20 cellular contexts compared by ENCODE assay signal in the genomic region with DNA sequence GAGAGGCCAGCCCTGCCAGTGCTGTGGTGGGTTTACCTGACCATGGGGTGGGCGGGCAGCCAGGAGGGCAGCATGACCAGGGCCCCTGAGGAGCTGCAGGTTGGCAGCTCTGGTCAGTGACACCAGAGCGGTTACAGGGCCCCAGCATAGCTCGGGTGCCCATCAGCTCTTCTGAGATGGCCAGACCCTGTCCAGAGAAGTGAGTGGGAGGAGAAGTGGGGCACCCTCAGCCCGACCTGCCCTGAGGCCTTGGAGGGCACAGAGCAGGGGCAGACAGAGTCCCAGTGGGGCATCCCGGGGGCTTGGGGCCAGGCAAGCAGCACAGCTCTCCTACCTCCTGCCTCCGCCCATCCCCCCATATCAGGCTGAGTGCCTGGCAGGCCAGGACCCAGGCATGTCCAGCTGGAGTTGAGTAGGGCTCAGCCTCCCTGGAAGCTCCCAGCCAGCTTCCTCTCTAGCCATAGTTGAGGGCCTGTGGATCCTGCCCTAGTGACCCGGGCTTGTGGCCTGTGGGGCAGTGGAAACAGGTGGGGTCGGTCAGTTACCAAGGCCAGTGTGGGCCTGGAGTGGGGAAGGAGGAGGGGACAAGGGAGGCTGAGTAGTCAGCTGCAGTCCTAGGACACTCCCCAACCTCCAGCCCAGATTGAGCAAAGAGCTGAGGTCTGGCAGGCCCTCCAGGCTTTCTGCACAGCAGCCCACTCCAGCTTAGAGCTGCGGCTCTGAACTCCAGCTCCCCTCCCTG.
A peak's percentile ranks its signal among the peaks of the same experiment; 100 is the strongest.
DNase-seq lines count a peak whose midpoint lies in the region; ATAC-seq and TF ChIP-seq lines count a peak whose summit lies in the region.
"Had no signal": no experiment of that assay in that cellular context is flagged by ENCODE, and none has a peak within 500 bp of the region (broad histone marks: within the 10 kb centered on the region; RNA-seq: fewer than 3 reads in every experiment).

No MANE protein-coding gene starts in this region.

- no peak overlapping the region for H3K27ac Mint-ChIP-seq in WTC11
- H3K27ac Mint-ChIP-seq: CD8-positive, alpha-beta memory T cell had no signal

- H3K4me1 Mint-ChIP-seq in WTC11 = no peaks in the 10 kb centered on the region
- H3K4me1 Mint-ChIP-seq: CD8-positive, alpha-beta memory T cell had no signal

- intact Hi-C loops in Right ventricle myocardium inferior (cut with DNase I) = no loop called here
- intact Hi-C loops in left cardiac atrium (cut with DNase I) = no loop called here
- intact Hi-C loops in sciatic nerve (cut with DNase I) = no loop called here
- intact Hi-C loops in esophagus squamous epithelium (cut with DNase I) = no loop called here

- H3K9ac ChIP-seq in NT2/D1 (ENCODE audit: insufficient read length, low read depth) = peak overlapping the region; percentile 25
- H3K9ac ChIP-seq: GM23248 had no signal

- H3K27me3 ChIP-seq in NT2/D1 (ENCODE audit: insufficient read depth, insufficient read length) (no peaks in the 10 kb centered on the region), esophagus squamous epithelium (no peaks in the 10 kb centered on the region)

- H3K9me3 ChIP-seq in NT2/D1 (ENCODE audit: insufficient read depth, low read length) (no peaks in the 10 kb centered on the region), esophagus squamous epithelium (no peaks in the 10 kb centered on the region)

- H3K36me3 Mint-ChIP-seq in WTC11 = no peaks in the 10 kb centered on the region

- CTCF ChIA-PET in WTC11 (lab: Charles Lee) = interaction anchor here (1.0 to 5.2 kb wide), 4 partner anchors 10 to 877 kb away, joined by 3 to 44 read pairs (median 7); no protein-coding TSS in a partner anchor

- TF ChIP-seq POLR2A in esophagus squamous epithelium (IDR thresholded peaks at IDR 0.05) = no peak

- no peak for TF ChIP-seq CTCF in esophagus squamous epithelium (IDR thresholded peaks at IDR 0.05)
- no peak for TF ChIP-seq CTCF in WTC11 (IDR thresholded peaks at IDR 0.05)

- no peak overlapping the region for H3K27ac ChIP-seq in esophagus squamous epithelium
- H3K27ac ChIP-seq: GM23248 had no signal

- 40 to 57% methylated on average over 1 of the region's 9 CpGs for WGBS in esophagus squamous epithelium, 2 donors

- no peaks in the 10 kb centered on the region for H3K27me3 Mint-ChIP-seq in WTC11 (ENCODE audit: low read depth)

- H3K4me3 ChIP-seq in NT2/D1 (ENCODE audit: insufficient read length, low read depth) (no peak overlapping the region), esophagus squamous epithelium (no peak overlapping the region)
- H3K4me3 ChIP-seq: GM23248, K562 had no signal

- H3K36me3 ChIP-seq in NT2/D1 (ENCODE audit: insufficient read depth, insufficient read length, low read length) (no peaks in the 10 kb centered on the region), esophagus squamous epithelium (no peaks in the 10 kb centered on the region)

- H3K9me3 Mint-ChIP-seq in WTC11 = no peaks in the 10 kb centered on the region
- H3K9me3 Mint-ChIP-seq: CD8-positive, alpha-beta memory T cell had no signal

- POLR2A ChIA-PET in WTC11 (lab: Charles Lee) = interaction anchor here (0.7 kb wide), 1 partner anchor 19 kb away, joined by 3 read pairs; no protein-coding TSS in a partner anchor

- ATAC-seq in Right ventricle myocardium inferior = no peak
- no peak for ATAC-seq in left cardiac atrium
- ATAC-seq in sciatic nerve = peak; percentile 7
- no peak for ATAC-seq in HG02610 (IDR thresholded peaks at IDR 0.05; ENCODE audit: unreplicated experiment)
- ATAC-seq in WTC11 = no peak
- ATAC-seq: K562 had no signal

- H3K4me3 Mint-ChIP-seq in WTC11 = no peak overlapping the region
- H3K4me3 Mint-ChIP-seq: CD8-positive, alpha-beta memory T cell had no signal

- DNase-seq in Right ventricle myocardium inferior (ENCODE audit: missing footprints) (peak; percentile 46), left cardiac atrium (no peak), NT2/D1 (ENCODE audit: low read depth, low spot score) (no peak), iris pigment epithelial cell (ENCODE audit: low read depth) (peak; percentile 15), sciatic nerve (ENCODE audit: low spot score) (no peak), esophagus squamous epithelium (lab: John Stamatoyannopoulos, UW) (no peak), WTC11 (ENCODE audit: low spot score) (no peak)
- DNase-seq: 8988T; CD8-positive, alpha-beta memory T cell; DMS79; GM23248; HCEC 1CT; NCI-H1105; NCI-H2081 treated with DMSO at 0.1 percent for 48 hours; NCI-H446 treated with DMSO at 0.1 percent for 48 hours; NCI-H748 treated with DMSO at 0.1 percent for 48 hours; NK-92 treated with Interleukin-12 subunit alpha and Interleukin-12 subunit beta, amount 100 ng/mL, for 24 hours; SHP77 treated with DMSO at 0.1 percent for 48 hours had no signal

- H3K4me1 ChIP-seq in NT2/D1 (ENCODE audit: insufficient read depth, insufficient read length) (peaks cover 15% of the 10 kb centered on the region), esophagus squamous epithelium (peaks cover 5 to 50% (median 6%) of the 10 kb centered on the region in 3 donors)

TF ChIP-seq in WTC11, 78 proteins besides CTCF, POLR2A, EP300 and RAD21:
- TF ChIP-seq TP53 (CRISPR knock-in tag; IDR thresholded peaks at IDR 0.05) (no peak), ZNF138 (CRISPR knock-in tag; conservative IDR thresholded peaks at IDR 0.05) (no peak), ZNF396 (CRISPR knock-in tag; IDR thresholded peaks at IDR 0.05; ENCODE audit: borderline replicate concordance) (no peak), TCF7 (CRISPR knock-in tag; IDR thresholded peaks at IDR 0.05; ENCODE audit: low read depth) (no peak), IRF2 (CRISPR knock-in tag; IDR thresholded peaks at IDR 0.05; ENCODE audit: borderline replicate concordance, low read depth) (no peak), MYBL2 (CRISPR knock-in tag; IDR thresholded peaks at IDR 0.05) (no peak)
- TF ChIP-seq, protein P1, sequence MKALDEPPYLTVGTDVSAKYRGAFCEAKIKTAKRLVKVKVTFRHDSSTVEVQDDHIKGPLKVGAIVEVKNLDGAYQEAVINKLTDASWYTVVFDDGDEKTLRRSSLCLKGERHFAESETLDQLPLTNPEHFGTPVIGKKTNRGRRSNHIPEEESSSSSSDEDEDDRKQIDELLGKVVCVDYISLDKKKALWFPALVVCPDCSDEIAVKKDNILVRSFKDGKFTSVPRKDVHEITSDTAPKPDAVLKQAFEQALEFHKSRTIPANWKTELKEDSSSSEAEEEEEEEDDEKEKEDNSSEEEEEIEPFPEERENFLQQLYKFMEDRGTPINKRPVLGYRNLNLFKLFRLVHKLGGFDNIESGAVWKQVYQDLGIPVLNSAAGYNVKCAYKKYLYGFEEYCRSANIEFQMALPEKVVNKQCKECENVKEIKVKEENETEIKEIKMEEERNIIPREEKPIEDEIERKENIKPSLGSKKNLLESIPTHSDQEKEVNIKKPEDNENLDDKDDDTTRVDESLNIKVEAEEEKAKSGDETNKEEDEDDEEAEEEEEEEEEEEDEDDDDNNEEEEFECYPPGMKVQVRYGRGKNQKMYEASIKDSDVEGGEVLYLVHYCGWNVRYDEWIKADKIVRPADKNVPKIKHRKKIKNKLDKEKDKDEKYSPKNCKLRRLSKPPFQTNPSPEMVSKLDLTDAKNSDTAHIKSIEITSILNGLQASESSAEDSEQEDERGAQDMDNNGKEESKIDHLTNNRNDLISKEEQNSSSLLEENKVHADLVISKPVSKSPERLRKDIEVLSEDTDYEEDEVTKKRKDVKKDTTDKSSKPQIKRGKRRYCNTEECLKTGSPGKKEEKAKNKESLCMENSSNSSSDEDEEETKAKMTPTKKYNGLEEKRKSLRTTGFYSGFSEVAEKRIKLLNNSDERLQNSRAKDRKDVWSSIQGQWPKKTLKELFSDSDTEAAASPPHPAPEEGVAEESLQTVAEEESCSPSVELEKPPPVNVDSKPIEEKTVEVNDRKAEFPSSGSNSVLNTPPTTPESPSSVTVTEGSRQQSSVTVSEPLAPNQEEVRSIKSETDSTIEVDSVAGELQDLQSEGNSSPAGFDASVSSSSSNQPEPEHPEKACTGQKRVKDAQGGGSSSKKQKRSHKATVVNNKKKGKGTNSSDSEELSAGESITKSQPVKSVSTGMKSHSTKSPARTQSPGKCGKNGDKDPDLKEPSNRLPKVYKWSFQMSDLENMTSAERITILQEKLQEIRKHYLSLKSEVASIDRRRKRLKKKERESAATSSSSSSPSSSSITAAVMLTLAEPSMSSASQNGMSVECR (CRISPR knock-in tag; IDR thresholded peaks at IDR 0.05; ENCODE audit: borderline replicate concordance) = no peak

Comparison
In these comparisons a context has a peak if more than half of its experiments do, and no peak if none do; other contexts are left out.
1. DNase-seq: peak in Right ventricle myocardium inferior (single experiment) and iris pigment epithelial cell (single experiment); none in left cardiac atrium (single experiment), NT2/D1 (single experiment), sciatic nerve (single experiment), esophagus squamous epithelium (single experiment) and WTC11 (single experiment).